In genomic region chr20:44805335-44805734, GRCh38 we compare ENCODE assay signal across 15 cellular contexts. TPM values are rescaled to one million over a fixed set of nuclear protein-coding genes. Genes with fewer than 3 reads are reported as not detected.
"Had no signal": no experiment of that assay in that cellular context is flagged by ENCODE, and none has a peak within 500 bp of the region (broad histone marks: within the 10 kb centered on the region; RNA-seq: fewer than 3 reads in every experiment).

No MANE protein-coding gene starts in this region.

- H3K27me3 ChIP-seq: thyroid gland had no signal

- H3K36me3 Mint-ChIP-seq: activated naive CD8-positive, alpha-beta T cell treated with anti-CD3 and anti-CD28 coated beads, Interleukin-2, amount 10 ng/mL, durations not matched to agents 7 days and 5 days; natural killer cell treated with Interleukin-12 subunit alpha and Interleukin-12 subunit beta and Interleukin-15 and Interleukin-18, amount 100 ng/mL, for 72 hours had no signal

- H3K9me3 Mint-ChIP-seq: activated CD4-positive, alpha-beta T cell treated with anti-CD3 and anti-CD28 coated beads, Interleukin-2, amount 10 ng/mL, durations not matched to agents 24 days and 14 days; activated CD8-positive, alpha-beta T cell treated with anti-CD3 and anti-CD28 coated beads for 36 hours; activated naive CD8-positive, alpha-beta T cell treated with anti-CD3 and anti-CD28 coated beads, Interleukin-2, amount 10 ng/mL, durations not matched to agents 7 days and 5 days; activated T-helper 17 cell treated with anti-CD3 and anti-CD28 coated beads, Interleukin-2, amount 50 U/mL, for 72 hours; natural killer cell treated with Interleukin-12 subunit alpha and Interleukin-12 subunit beta and Interleukin-15 and Interleukin-18, amount 100 ng/mL, for 72 hours had no signal

- H3K4me1 Mint-ChIP-seq: activated T-helper 17 cell treated with anti-CD3 and anti-CD28 coated beads, Interleukin-2, amount 50 U/mL, for 72 hours had no signal

- H3K4me3 ChIP-seq: lung, thyroid gland had no signal

- H3K27ac ChIP-seq: thyroid gland had no signal

- H3K27ac Mint-ChIP-seq: activated CD4-positive, alpha-beta T cell treated with anti-CD3 and anti-CD28 coated beads, Interleukin-2, amount 10 ng/mL, durations not matched to agents 24 days and 14 days; activated CD8-positive, alpha-beta T cell treated with anti-CD3 and anti-CD28 coated beads for 36 hours; activated naive CD8-positive, alpha-beta T cell treated with anti-CD3 and anti-CD28 coated beads, Interleukin-2, amount 10 ng/mL, durations not matched to agents 7 days and 5 days; activated T-helper 17 cell treated with anti-CD3 and anti-CD28 coated beads, Interleukin-2, amount 50 U/mL, for 72 hours; natural killer cell treated with Interleukin-12 subunit alpha and Interleukin-12 subunit beta and Interleukin-15 and Interleukin-18, amount 100 ng/mL, for 72 hours had no signal

- H3K36me3 ChIP-seq: thyroid gland had no signal

- DNase-seq: activated CD4-positive, alpha-beta T cell treated with anti-CD3 and anti-CD28 coated beads, Interleukin-2, amount 10 ng/mL, durations not matched to agents 24 days and 14 days; activated CD8-positive, alpha-beta T cell treated with anti-CD3 and anti-CD28 coated beads for 36 hours; activated naive CD4-positive, alpha-beta T cell treated with Interleukin-2 at 50 U/mL for 16 hours; activated naive CD8-positive, alpha-beta T cell treated with anti-CD3 and anti-CD28 coated beads, Interleukin-2, amount 10 ng/mL, durations not matched to agents 7 days and 5 days; activated T-cell treated with anti-CD3 and anti-CD28 coated beads, Interleukin-2, amount 50 U/mL, for 1 hour; kidney; stimulated activated naive CD4-positive, alpha-beta T cell had no signal

- H3K4me3 Mint-ChIP-seq: activated CD4-positive, alpha-beta T cell treated with anti-CD3 and anti-CD28 coated beads, Interleukin-2, amount 10 ng/mL, durations not matched to agents 24 days and 14 days; activated CD8-positive, alpha-beta T cell treated with anti-CD3 and anti-CD28 coated beads for 36 hours; activated naive CD8-positive, alpha-beta T cell treated with anti-CD3 and anti-CD28 coated beads, Interleukin-2, amount 10 ng/mL, durations not matched to agents 7 days and 5 days; activated T-helper 17 cell treated with anti-CD3 and anti-CD28 coated beads, Interleukin-2, amount 50 U/mL, for 72 hours; natural killer cell treated with Interleukin-12 subunit alpha and Interleukin-12 subunit beta and Interleukin-15 and Interleukin-18, amount 100 ng/mL, for 72 hours had no signal

- H3K9me3 ChIP-seq: thyroid gland had no signal

- ATAC-seq: activated CD8-positive, alpha-beta T cell treated with anti-CD3 and anti-CD28 coated beads for 36 hours; activated T-helper 17 cell treated with anti-CD3 and anti-CD28 coated beads, Interleukin-2, amount 50 U/mL, for 72 hours; left lobe of liver; natural killer cell treated with Interleukin-12 subunit alpha and Interleukin-12 subunit beta and Interleukin-15 and Interleukin-18, amount 100 ng/mL, for 72 hours had no signal

RNA-seq across cellular contexts. Expression of gene RIMS4, which starts 5.0 kb away (rescaled TPM):
- total RNA-seq: activated CD4-positive, alpha-beta T cell treated with anti-CD3 and anti-CD28 coated beads, Interleukin-2, amount 10 ng/mL, durations not matched to agents 24 days and 14 days; activated CD8-positive, alpha-beta T cell treated with anti-CD3 and anti-CD28 coated beads for 36 hours; activated naive CD8-positive, alpha-beta T cell treated with anti-CD3 and anti-CD28 coated beads, Interleukin-2, amount 10 ng/mL, durations not matched to agents 7 days and 5 days; dermis microvascular lymphatic vessel endothelial cell; epithelial cell of proximal tubule; left lobe of liver; natural killer cell treated with Interleukin-12 subunit alpha and Interleukin-12 subunit beta and Interleukin-15 and Interleukin-18, amount 100 ng/mL, for 72 hours had no signal

RNA-seq across cellular contexts. Expression of gene KCNK15, which starts 59.7 kb away (rescaled TPM):
- total RNA-seq: activated naive CD8-positive, alpha-beta T cell treated with anti-CD3 and anti-CD28 coated beads, Interleukin-2, amount 10 ng/mL, durations not matched to agents 7 days and 5 days; dermis microvascular lymphatic vessel endothelial cell; epithelial cell of proximal tubule; frontal cortex had no signal
